8 cellular contexts compared by ENCODE assay signal in the genomic region with DNA sequence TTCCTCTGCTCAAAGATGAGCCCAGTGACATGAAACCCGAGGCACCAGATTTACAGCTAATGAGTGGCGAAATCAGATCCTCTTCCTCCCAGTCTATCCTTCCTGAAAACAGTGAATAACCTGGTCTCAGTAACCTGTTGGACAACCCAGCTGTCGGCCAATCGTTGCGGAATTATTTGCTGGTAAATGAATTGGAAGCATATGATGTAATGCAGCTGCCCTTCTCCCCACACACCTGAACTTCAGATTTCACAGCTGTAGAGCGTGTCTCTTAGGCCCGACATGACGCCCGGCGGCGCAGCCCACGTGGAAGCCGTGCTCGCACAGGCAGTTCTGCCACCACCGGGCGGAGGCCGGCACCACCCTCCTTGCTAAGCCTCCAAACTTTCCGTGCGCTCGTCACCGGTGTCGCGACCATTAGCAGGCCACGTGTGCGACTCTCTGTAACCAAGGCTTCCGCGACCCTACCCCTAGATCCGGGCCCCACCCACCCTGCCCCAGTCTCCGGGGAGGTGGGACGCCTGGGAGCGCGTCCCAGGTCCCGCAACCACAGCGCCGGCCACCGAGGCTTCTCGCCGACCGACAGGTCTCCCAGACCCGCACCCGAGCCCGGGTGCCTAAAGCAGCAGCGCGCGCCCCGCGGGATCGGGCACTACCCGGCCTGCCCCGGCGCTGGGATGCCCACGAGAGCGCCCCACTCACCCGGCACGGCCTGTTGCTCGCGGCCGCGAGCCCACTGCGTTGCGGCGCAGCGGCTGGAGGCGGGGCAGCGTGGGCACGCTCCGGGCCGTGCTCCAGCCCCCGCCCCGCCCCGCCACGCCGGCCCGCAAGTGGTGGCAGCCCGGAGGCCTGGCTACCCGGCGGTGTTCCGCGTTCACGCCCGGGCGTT. TPM values are rescaled to one million over a fixed set of nuclear protein-coding genes. Genes with fewer than 3 reads are reported as not detected.
DNase-seq lines count a peak whose midpoint lies in the region; ATAC-seq and TF ChIP-seq lines count a peak whose summit lies in the region.

A gene (minus strand): TSS at position 753 of the 889 bp plus-strand sequence. CDS start 4,838 bp downstream, outside the sequence.

- H3K36me3 Mint-ChIP-seq in IgD-negative memory B cell = peaks cover 1% of the 10 kb centered on the region

- H3K27me3 ChIP-seq in DND-41 (ENCODE audit: insufficient read depth, low read length, poor library complexity) (no peaks in the 10 kb centered on the region), gastroesophageal sphincter (no peaks in the 10 kb centered on the region), suprapubic skin (no peaks in the 10 kb centered on the region)

- H3K4me3 Mint-ChIP-seq in IgD-negative memory B cell = peak within 1 kb of the TSS; percentile 91 to 98 (median 94)

- no peaks in the 10 kb centered on the region for H3K27me3 Mint-ChIP-seq in IgD-negative memory B cell

- H3K4me1 Mint-ChIP-seq in IgD-negative memory B cell = peaks cover 31 to 51% (median 49%) of the 10 kb centered on the region in 3 donors

- peaks cover 29% of the 10 kb centered on the region; the same call in 1 of the 2 replicates for H3K79me2 ChIP-seq in DND-41 (ENCODE audit: insufficient read depth, low read length)

- WGBS in gastroesophageal sphincter (ENCODE audit: low coverage in 1 of 2), 2 donors = 10 to 19% methylated on average over 7 to 11 of the region's 82 CpGs
- WGBS in suprapubic skin = 1% methylated on average over 78 of the region's 82 CpGs

- H3K4me3 ChIP-seq in DND-41 (ENCODE audit: low read depth in 1 of 2, low read length in 2 of 2) = peak within 1 kb of the TSS; percentile 1 to 61; a peak in 3 of 4 replicates
- peak within 1 kb of the TSS; percentile 66 to 85 for H3K4me3 ChIP-seq in gastroesophageal sphincter
- H3K4me3 ChIP-seq in suprapubic skin = peak within 1 kb of the TSS; percentile 80

- H3K9ac ChIP-seq in DND-41 (ENCODE audit: low read depth, low read length) = peak within 1 kb of the TSS; percentile 61

- peak; percentile 79 for ATAC-seq in DND-41 (ENCODE audit: insufficient read depth, low read depth)
- ATAC-seq in GM21529 (IDR thresholded peaks at IDR 0.05; ENCODE audit: unreplicated experiment) = peak; percentile 84
- ATAC-seq in gastroesophageal sphincter = peak; percentile 95

- H4K20me1 ChIP-seq in DND-41 (ENCODE audit: insufficient read depth, low read length) = no peaks in the 10 kb centered on the region

- peak within 1 kb of the TSS; percentile 60 for H3K4me2 ChIP-seq in DND-41 (ENCODE audit: insufficient read depth, low read length)

- TF ChIP-seq CTCF in DND-41 (IDR thresholded peaks at IDR 0.05; ENCODE audit: borderline replicate concordance, extremely low read depth, low read length, poor library complexity, severe bottlenecking) (peak; percentile 17), gastroesophageal sphincter (IDR thresholded peaks at IDR 0.05) (peak in 2 of 4 experiments; percentile 17 to 40), suprapubic skin (IDR thresholded peaks at IDR 0.05) (no peak)

- TF ChIP-seq EP300 in gastroesophageal sphincter (IDR thresholded peaks at IDR 0.05) (no peak), suprapubic skin (IDR thresholded peaks at IDR 0.05) (no peak)

- H3K9me3 ChIP-seq in DND-41 (ENCODE audit: insufficient read depth, low read length, severe bottlenecking) (no peaks in the 10 kb centered on the region), gastroesophageal sphincter (no peaks in the 10 kb centered on the region), suprapubic skin (no peaks in the 10 kb centered on the region)

- H3K36me3 ChIP-seq in DND-41 (ENCODE audit: insufficient read depth, low read length) = 0 out of 2 replicates have a peak, but pooled peaks cover under 1% of the 10 kb centered on the region
- peaks cover 0 to 4% of the 10 kb centered on the region in 2 donors for H3K36me3 ChIP-seq in gastroesophageal sphincter
- no peaks in the 10 kb centered on the region for H3K36me3 ChIP-seq in suprapubic skin

- H3K9me3 Mint-ChIP-seq in IgD-negative memory B cell = no peaks in the 10 kb centered on the region

- peak; percentile 70 to 81 for TF ChIP-seq POLR2A in gastroesophageal sphincter (IDR thresholded peaks at IDR 0.05)
- peak in 1 of 2 donors; percentile 32 for TF ChIP-seq POLR2A in suprapubic skin (IDR thresholded peaks at IDR 0.05)

- DNase-seq in DND-41 (peak; percentile 66), SHP77 treated with DMSO at 0.1 percent for 48 hours (lab: John Stamatoyannopoulos, UW) (peak; percentile 86), activated gamma-delta T cell treated with Interleukin-2 at 50 U/mL for 16 hours (peak; percentile 62), nucleus accumbens (lab: John Stamatoyannopoulos, UW) (peak in 54 of 56 donors; percentile 11 to 82 (median 69)), suprapubic skin (ENCODE audit: low spot score in 2 of 2) (peak; percentile 80 to 85)

- peak within 1 kb of the TSS; percentile 67 to 96 (median 72) for H3K27ac Mint-ChIP-seq in IgD-negative memory B cell

- peak within 1 kb of the TSS; percentile 79 for H2AFZ ChIP-seq in DND-41 (ENCODE audit: low read depth, low read length)

- peak within 1 kb of the TSS; percentile 36 for H3K27ac ChIP-seq in DND-41 (ENCODE audit: low read length)
- H3K27ac ChIP-seq in gastroesophageal sphincter = peak within 1 kb of the TSS; percentile 34 to 94 (median 92)
- peak within 1 kb of the TSS; percentile 88 for H3K27ac ChIP-seq in suprapubic skin

- H3K4me1 ChIP-seq in DND-41 (ENCODE audit: insufficient read depth, low read length) (peaks cover 52% of the 10 kb centered on the region), gastroesophageal sphincter (peaks cover 0 to 34% (median 5%) of the 10 kb centered on the region in 3 donors), suprapubic skin (peaks cover 28% of the 10 kb centered on the region)

RNA-seq across cellular contexts. Expression of the gene that starts here (rescaled TPM):
- 28.8 TPM for polyA plus RNA-seq in IgD-negative memory B cell
- total RNA-seq in gastroesophageal sphincter (10 to 100 TPM; 22.3 to 32.0 (median 24.4) TPM), suprapubic skin (10 to 100 TPM; 30.1 to 44.1 (median 38.6) TPM)

Comparison
In these comparisons a context has a peak if more than half of its experiments do, and no peak if none do; other contexts are left out.
1. Peak in every context shown above with its lines: DNase-seq, ATAC-seq, H3K4me3 ChIP-seq and H3K27ac ChIP-seq.
2. H3K27ac ChIP-seq: peak in every context shown above with its lines; median percentile 92 in gastroesophageal sphincter; 88 in suprapubic skin; 36 in DND-41.